ENCODE assay signal across 10 cellular contexts in the genomic region with DNA sequence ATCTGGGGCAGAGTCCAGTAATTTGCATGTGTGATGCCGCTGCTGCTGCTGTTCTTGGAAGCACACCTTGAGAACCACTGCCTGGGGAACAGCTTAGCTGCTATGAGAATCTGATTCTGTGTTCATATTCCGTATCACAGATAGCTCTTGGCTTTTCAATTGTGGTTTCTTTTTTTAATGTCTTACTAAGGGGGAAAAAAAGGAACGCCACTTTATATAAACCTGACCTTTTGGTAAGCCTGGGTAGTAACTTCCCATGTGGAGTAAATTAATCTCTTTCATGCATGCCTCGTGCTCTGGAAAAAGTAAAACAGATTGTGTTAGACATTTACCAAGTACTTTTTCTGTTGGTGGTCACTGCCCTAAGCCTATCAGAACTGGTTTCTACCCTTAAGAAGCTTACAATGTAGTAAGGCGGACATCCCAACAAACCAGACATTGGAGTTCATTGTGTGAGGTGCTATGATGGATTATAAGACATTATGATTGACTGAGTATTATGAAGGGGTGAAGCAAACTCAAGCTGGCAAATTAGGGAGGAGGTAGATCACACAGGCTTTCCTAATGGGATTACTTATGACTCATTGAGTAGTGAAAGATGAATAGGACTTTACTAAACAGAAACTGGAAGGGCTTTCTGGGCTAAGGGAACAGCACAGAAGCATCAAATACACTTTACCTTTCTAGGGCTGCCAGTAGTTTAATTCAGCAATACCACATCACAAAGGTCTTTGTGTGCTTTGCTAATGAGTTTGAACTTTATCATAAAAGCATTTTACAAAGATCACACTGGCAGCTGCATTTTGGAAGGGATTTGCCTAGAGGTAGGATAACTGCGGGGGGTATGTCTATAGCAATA.
DNase-seq lines count a peak whose midpoint lies in the region; ATAC-seq and TF ChIP-seq lines count a peak whose summit lies in the region.
"Had no signal": no experiment of that assay in that cellular context is flagged by ENCODE, and none has a peak within 500 bp of the region (broad histone marks: within the 10 kb centered on the region; RNA-seq: fewer than 3 reads in every experiment).

No MANE protein-coding gene starts in this region.

- peaks cover under 1% of the 10 kb centered on the region; the same call in 1 of the 2 replicates for H3K4me1 ChIP-seq in Karpas-422 (ENCODE audit: low read length)

- no peak overlapping the region for H3K27ac ChIP-seq in Karpas-422 (ENCODE audit: low read length)
- H3K27ac ChIP-seq: HL-60 had no signal

- H3K27me3 ChIP-seq in Karpas-422 (ENCODE audit: low read length), result no peaks in the 10 kb centered on the region

- no peak overlapping the region for H2AFZ ChIP-seq in Karpas-422 (ENCODE audit: low read length)

- DNase-seq in ELR (ENCODE audit: low read depth), result peak; percentile 47
- peak; percentile 97 for DNase-seq in NCI-H82 treated with DMSO at 0.1 percent for 48 hours (lab: John Stamatoyannopoulos, UW; ENCODE audit: unreplicated experiment)
- no peak for DNase-seq in chondrocyte (ENCODE audit: low spot score)
- no peak for DNase-seq in progenitor cell of endocrine pancreas (ENCODE audit: low spot score, unreplicated experiment)
- DNase-seq in Karpas-422, result no peak
- no peak for DNase-seq in KBM-7
- DNase-seq: stimulated activated CD4-positive, alpha-beta T cell treated with anti-CD3 and anti-CD28 coated beads, Interleukin-2, amount 100 ng/mL, for 48 hours had no signal

- no peak overlapping the region for H3K4me2 ChIP-seq in Karpas-422 (ENCODE audit: low read depth, low read length, poor library complexity, severe bottlenecking)

- H3K9ac ChIP-seq in Karpas-422 (ENCODE audit: low read length), result no peak overlapping the region

- ATAC-seq in HG03097 (IDR thresholded peaks at IDR 0.05; ENCODE audit: low FRiP score, unreplicated experiment), result no peak
- ATAC-seq in HG03469 (IDR thresholded peaks at IDR 0.05; ENCODE audit: unreplicated experiment), result no peak

- H3K9me3 ChIP-seq in Karpas-422 (ENCODE audit: low read length), result no peaks in the 10 kb centered on the region

- H3K27me3 Mint-ChIP-seq in chondrocyte (ENCODE audit: low read depth), result no peaks in the 10 kb centered on the region
- no peaks in the 10 kb centered on the region for H3K27me3 Mint-ChIP-seq in progenitor cell of endocrine pancreas

- H3K9me3 Mint-ChIP-seq in chondrocyte (ENCODE audit: low read depth) (no peaks in the 10 kb centered on the region), progenitor cell of endocrine pancreas (ENCODE audit: low read depth) (no peaks in the 10 kb centered on the region)

- TF ChIP-seq CTCF in chondrocyte (IDR thresholded peaks at IDR 0.05) (no peak), progenitor cell of endocrine pancreas (IDR thresholded peaks at IDR 0.05; ENCODE audit: unreplicated experiment) (no peak)

- H3K36me3 Mint-ChIP-seq in chondrocyte (ENCODE audit: low read depth), result peaks cover 1% of the 10 kb centered on the region
- H3K36me3 Mint-ChIP-seq in progenitor cell of endocrine pancreas (ENCODE audit: insufficient read depth), result peaks cover 3% of the 10 kb centered on the region

- H3K36me3 ChIP-seq in Karpas-422 (ENCODE audit: insufficient read depth, low read length), result no peaks in the 10 kb centered on the region

- H3K9me2 ChIP-seq in Karpas-422 (replicated peaks; ENCODE audit: insufficient read depth, low read length), result no peaks in the 10 kb centered on the region

- no peaks in the 10 kb centered on the region for H3K79me2 ChIP-seq in Karpas-422 (ENCODE audit: low read length)

- peaks cover 51% of the 10 kb centered on the region for H3K4me1 Mint-ChIP-seq in chondrocyte (ENCODE audit: low read depth)
- H3K4me1 Mint-ChIP-seq in progenitor cell of endocrine pancreas (ENCODE audit: low read depth), result peaks cover 32% of the 10 kb centered on the region

- H3K27ac Mint-ChIP-seq in chondrocyte (ENCODE audit: unreplicated experiment), result peak overlapping the region; percentile 68
- H3K27ac Mint-ChIP-seq in progenitor cell of endocrine pancreas, result peak overlapping the region; percentile 14

- H3K4me3 ChIP-seq in Karpas-422 (ENCODE audit: low read length), result no peak overlapping the region

- H4K20me1 ChIP-seq in Karpas-422 (ENCODE audit: insufficient read depth, low read depth, low read length), result no peaks in the 10 kb centered on the region

- in situ Hi-C loops in KBM-7 (cut with MboI; ENCODE audit: low pct_unique_long_range_greater_than_20kb, low sequenced_read_pairs), result no loop called here

- no peak overlapping the region for H3K4me3 Mint-ChIP-seq in chondrocyte (ENCODE audit: unreplicated experiment)
- H3K4me3 Mint-ChIP-seq in progenitor cell of endocrine pancreas (ENCODE audit: low read depth), result no peak overlapping the region

Comparison
In these comparisons a context has a peak if more than half of its experiments do, and no peak if none do; other contexts are left out.
1. DNase-seq: peak in ELR (single experiment) and NCI-H82 treated with DMSO at 0.1 percent for 48 hours (single experiment); none in chondrocyte (single experiment), progenitor cell of endocrine pancreas (single experiment), Karpas-422 (single experiment) and KBM-7 (single experiment).